ENCODE assay signal across 8 cellular contexts in genomic region chr6:138403801-138404665, GRCh38. TPM values are rescaled to one million over a fixed set of nuclear protein-coding genes. Genes with fewer than 3 reads are reported as not detected.
DNase-seq lines count a peak whose midpoint lies in the region; ATAC-seq, FAIRE-seq and TF ChIP-seq lines count a peak whose summit lies in the region.

TSS of gene HEBP2 (plus strand) at chr6:138404223. CDS start at chr6:138404496, 273 bp downstream.

- WGBS in hepatocyte (ENCODE audit: low lambda C conversion rate, missing lambda C conversion rate): 1% methylated on average over 68 of the region's 92 CpGs

- FAIRE-seq in astrocyte (lab: Jason Lieb, UNC): no peak

- H3K4me2 ChIP-seq in astrocyte (ENCODE audit: low read length) (peak within 1 kb of the TSS; percentile 92), hepatocyte (peak within 1 kb of the TSS; percentile 96)

- ATAC-seq in GM18502 (IDR thresholded peaks at IDR 0.05; ENCODE audit: poor library complexity, unreplicated experiment) (peak; percentile 93), HG02973 (IDR thresholded peaks at IDR 0.05; ENCODE audit: unreplicated experiment) (peak; percentile 59)

- H3K27ac ChIP-seq in astrocyte (ENCODE audit: low read depth, low read length) (peak within 1 kb of the TSS; percentile 44), hepatocyte (peak within 1 kb of the TSS; percentile 97)

- H3K9me3 ChIP-seq in astrocyte (ENCODE audit: insufficient read depth, low read depth, low read length) (no peaks in the 10 kb centered on the region), hepatocyte (ENCODE audit: low read depth) (no peaks in the 10 kb centered on the region)

- no peaks in the 10 kb centered on the region for H3K27me3 Mint-ChIP-seq in astrocyte (ENCODE audit: low read depth, unreplicated experiment)

- DNase-seq in NCI-H2029 (lab: John Stamatoyannopoulos, UW) (peak; percentile 80), T-helper 22 cell (ENCODE audit: low read depth) (peak; percentile 91), astrocyte (ENCODE audit: low read depth) (peak; percentile 71), hepatocyte (ENCODE audit: low spot score) (peak; percentile 97), retina (peak; percentile 92), COLO829 (ENCODE audit: low spot score) (no peak)

- H3K36me3 ChIP-seq in astrocyte (ENCODE audit: insufficient read depth, low read length): peaks cover 14% of the 10 kb centered on the region
- H3K36me3 ChIP-seq in hepatocyte (replicated peaks; ENCODE audit: insufficient read depth, low read depth): no peaks in the 10 kb centered on the region

- H3K9me3 Mint-ChIP-seq in astrocyte (ENCODE audit: unreplicated experiment): no peaks in the 10 kb centered on the region

- no peak for TF ChIP-seq CTCF in astrocyte (IDR thresholded peaks at IDR 0.05; ENCODE audit: insufficient read depth, low read depth, low read length)
- peak; percentile 68 for TF ChIP-seq CTCF in hepatocyte (IDR thresholded peaks at IDR 0.05; ENCODE audit: poor library complexity)

- H3K4me3 ChIP-seq in astrocyte (ENCODE audit: insufficient read depth, low read depth, low read length): peak within 1 kb of the TSS; percentile 75
- peak within 1 kb of the TSS; percentile 84 for H3K4me3 ChIP-seq in hepatocyte

- no peaks in the 10 kb centered on the region for H3K4me1 Mint-ChIP-seq in astrocyte (ENCODE audit: low read depth, unreplicated experiment)

- H3K9ac ChIP-seq in astrocyte (ENCODE audit: low read length): peak within 1 kb of the TSS; percentile 85

- peaks cover 6% of the 10 kb centered on the region for H3K36me3 Mint-ChIP-seq in astrocyte (ENCODE audit: low read depth, unreplicated experiment)

- peak within 1 kb of the TSS; percentile 85 for H2AFZ ChIP-seq in astrocyte (ENCODE audit: low read depth, low read length)
- peak within 1 kb of the TSS; percentile 94 for H2AFZ ChIP-seq in hepatocyte

- H3K4me3 Mint-ChIP-seq in astrocyte (ENCODE audit: unreplicated experiment): peak within 1 kb of the TSS; percentile 90

- H3K79me2 ChIP-seq in astrocyte (ENCODE audit: insufficient read depth, low read length) (no peaks in the 10 kb centered on the region), hepatocyte (peaks cover 5% of the 10 kb centered on the region)

- peak within 1 kb of the TSS; percentile 34 for H3K27ac Mint-ChIP-seq in astrocyte (ENCODE audit: unreplicated experiment)

- peaks cover 3% of the 10 kb centered on the region for H3K4me1 ChIP-seq in astrocyte (ENCODE audit: insufficient read depth, low read length)
- H3K4me1 ChIP-seq in hepatocyte (ENCODE audit: insufficient read depth): peaks cover 3% of the 10 kb centered on the region

- H3K27me3 ChIP-seq in astrocyte (ENCODE audit: insufficient read depth, low read length) (no peaks in the 10 kb centered on the region), hepatocyte (no peaks in the 10 kb centered on the region)

- H3K9me2 ChIP-seq in hepatocyte (replicated peaks; ENCODE audit: insufficient read depth): no peaks in the 10 kb centered on the region

- no peaks in the 10 kb centered on the region for H4K20me1 ChIP-seq in astrocyte (ENCODE audit: insufficient read depth, low read length)
- no peaks in the 10 kb centered on the region for H4K20me1 ChIP-seq in hepatocyte (ENCODE audit: insufficient read depth, poor library complexity, severe bottlenecking)

RNA-seq across cellular contexts. Expression of gene HEBP2, which starts in this region (rescaled TPM):
- 32.6 and 40.5 TPM in 2 replicates for total RNA-seq in astrocyte
- total RNA-seq in hepatocyte: 12.2 and 21.6 TPM in 2 replicates
- polyA plus RNA-seq in hepatocyte: 79.0 and 81.3 TPM in 2 replicates
